Comparison of ENCODE assay signal across 1 cellular context in genomic region chr5:137858223-137858916, GRCh38.
TF ChIP-seq lines count a peak whose summit lies in the region.

No MANE protein-coding gene starts in this region.

TF ChIP-seq in HepG2, 621 proteins besides CTCF, POLR2A, EP300 and RAD21 (continued from another document):
- TF ChIP-seq ZXDC (CRISPR knock-in tag; IDR thresholded peaks at IDR 0.05) (no peak), ZNF816 (CRISPR knock-in tag; IDR thresholded peaks at IDR 0.05; ENCODE audit: borderline replicate concordance) (no peak), IKZF5 (CRISPR knock-in tag; IDR thresholded peaks at IDR 0.05) (no peak), NR1H2 (CRISPR knock-in tag; IDR thresholded peaks at IDR 0.05; ENCODE audit: borderline replicate concordance, low read depth) (no peak), MAFK (conservative IDR thresholded peaks at IDR 0.05 in 1 of 2, IDR thresholded peaks at IDR 0.05 in 1 of 2; ENCODE audit: low read length in 2 of 2) (no peak), SMARCC2 (IDR thresholded peaks at IDR 0.05) (no peak), YEATS2 (CRISPR knock-in tag; IDR thresholded peaks at IDR 0.05; ENCODE audit: borderline replicate concordance) (no peak), ZNF777 (CRISPR knock-in tag; IDR thresholded peaks at IDR 0.05) (no peak)
TF ChIP-seq in HepG2: peak in this region for 0.
